ENCODE assay signal across 1 cellular context in genomic region chr17:8003594-8004181, GRCh38.
TF ChIP-seq lines count a peak whose summit lies in the region.

No MANE protein-coding gene starts in this region.

TF ChIP-seq in endothelial cell of umbilical vein, 7 proteins besides CTCF, POLR2A, EP300 and RAD21:
- TF ChIP-seq MAX (IDR thresholded peaks at IDR 0.05; ENCODE audit: insufficient read depth, insufficient read length) = no peak
- TF ChIP-seq EZH2 (IDR thresholded peaks at IDR 0.05; ENCODE audit: borderline replicate concordance, low read depth, low read length, severe bottlenecking) = peak; percentile 87
